ENCODE assay signal across 17 cellular contexts in the genomic region with DNA sequence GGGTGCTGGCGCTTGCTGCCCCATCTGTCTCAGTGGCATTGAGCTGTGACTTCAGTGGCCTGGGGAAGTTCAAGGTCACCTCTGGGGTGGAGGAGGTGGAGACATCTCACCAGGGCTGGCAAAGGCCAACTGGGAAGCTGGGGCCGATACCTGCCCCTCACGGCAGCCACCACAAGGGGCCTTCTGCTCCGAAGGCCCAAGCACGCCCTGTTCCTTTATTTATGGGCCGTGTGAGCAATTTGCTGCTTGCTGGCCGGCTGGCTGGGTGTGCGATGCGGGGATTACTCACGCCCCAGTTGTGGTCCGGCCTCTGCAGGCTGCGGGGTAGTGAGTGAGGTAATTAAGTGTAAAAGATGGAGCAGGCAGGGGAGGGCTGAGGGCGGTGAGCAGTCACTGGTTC. TPM values are rescaled to one million over a fixed set of nuclear protein-coding genes. Genes with fewer than 3 reads are reported as not detected.
DNase-seq lines count a peak whose midpoint lies in the region; TF ChIP-seq lines count a peak whose summit lies in the region.
"Had no signal": no experiment of that assay in that cellular context is flagged by ENCODE, and none has a peak within 500 bp of the region (broad histone marks: within the 10 kb centered on the region; RNA-seq: fewer than 3 reads in every experiment).

No MANE protein-coding gene starts in this region.

- H3K4me3 ChIP-seq in BE2C (ENCODE audit: low read depth, low read length) = no peak overlapping the region
- H3K4me3 ChIP-seq in CD8-positive, alpha-beta memory T cell (ENCODE audit: low read length) = no peak overlapping the region
- H3K4me3 ChIP-seq: SJSA1, stomach had no signal

- POLR2A ChIA-PET in CD8-positive, alpha-beta memory T cell (lab: Charles Lee) = no interaction called here

- H3K4me1 Mint-ChIP-seq in CD8-positive, alpha-beta memory T cell = no peaks in the 10 kb centered on the region

- H3K4me1 ChIP-seq in BE2C = no peaks in the 10 kb centered on the region
- no peaks in the 10 kb centered on the region for H3K4me1 ChIP-seq in CD8-positive, alpha-beta memory T cell (ENCODE audit: insufficient read depth, low read length)
- H3K4me1 ChIP-seq: SJSA1, stomach had no signal

- peaks cover 0 to 2% (median 0%) of the 10 kb centered on the region in 5 donors for H3K9me3 Mint-ChIP-seq in CD8-positive, alpha-beta memory T cell

- H3K27ac Mint-ChIP-seq in CD8-positive, alpha-beta memory T cell = no peak overlapping the region

- no peaks in the 10 kb centered on the region for H3K36me3 Mint-ChIP-seq in CD8-positive, alpha-beta memory T cell

- 0 out of 2 replicates have a peak, but pooled peaks have one; percentile 5 for TF ChIP-seq CTCF in BE2C (IDR thresholded peaks at IDR 0.05; ENCODE audit: low read depth, low read length)

- CTCF ChIA-PET in CD8-positive, alpha-beta memory T cell (lab: Charles Lee) = no interaction called here

- no peak overlapping the region for H3K27ac ChIP-seq in CD8-positive, alpha-beta memory T cell (ENCODE audit: low read depth, low read length)
- H3K27ac ChIP-seq: SJSA1, stomach had no signal

- H3K4me3 Mint-ChIP-seq in CD8-positive, alpha-beta memory T cell = no peak overlapping the region

- H3K27me3 Mint-ChIP-seq in CD8-positive, alpha-beta memory T cell = peaks cover 10 to 46% of the 10 kb centered on the region in 2 donors

- no peak for DNase-seq in BE2C
- DNase-seq in HCEC 1CT = peak; percentile 20
- peak; percentile 25 for DNase-seq in amniotic epithelial cell (ENCODE audit: low read depth)
- peak; percentile 1 for DNase-seq in kidney glomerular epithelial cell (lab: John Stamatoyannopoulos, UW)
- DNase-seq in CD8-positive, alpha-beta memory T cell = no peak
- no peak for DNase-seq in NK-92 (lab: John Stamatoyannopoulos, UW; ENCODE audit: unreplicated experiment)
- no peak for DNase-seq in germinal center (ENCODE audit: low spot score)
- no peak for DNase-seq in SHP77 treated with DMSO at 0.1 percent for 48 hours (lab: John Stamatoyannopoulos, UW)
- DNase-seq: activated CD4-positive, CD25-positive, alpha-beta regulatory T cell; activated T-cell treated with anti-CD3 and anti-CD28 coated beads for 4 hours; hippocampal formation; midbrain; MM.1S; NCI-H524 treated with DMSO at 0.1 percent for 48 hours; stomach had no signal

- no peaks in the 10 kb centered on the region for H3K36me3 ChIP-seq in BE2C
- H3K36me3 ChIP-seq in CD8-positive, alpha-beta memory T cell (ENCODE audit: insufficient read depth, low read length) = no peaks in the 10 kb centered on the region
- H3K36me3 ChIP-seq: SJSA1, stomach had no signal

- H3K9me3 ChIP-seq in BE2C = no peaks in the 10 kb centered on the region
- no peaks in the 10 kb centered on the region for H3K9me3 ChIP-seq in CD8-positive, alpha-beta memory T cell (ENCODE audit: low read length)
- H3K9me3 ChIP-seq: SJSA1 had no signal

- H3K27me3 ChIP-seq in BE2C = no peaks in the 10 kb centered on the region
- peaks cover 7% of the 10 kb centered on the region for H3K27me3 ChIP-seq in CD8-positive, alpha-beta memory T cell (ENCODE audit: insufficient read depth, low read length, poor library complexity, severe bottlenecking)

RNA-seq across cellular contexts. Expression of a gene that starts 13.2 kb away (rescaled TPM):
- polyA plus RNA-seq in BE2C (2012; ENCODE audit: insufficient read depth, insufficient read length, low read depth) = 11.2 TPM
- total RNA-seq in CD8-positive, alpha-beta memory T cell = not detected
- not detected for polyA plus RNA-seq in CD8-positive, alpha-beta memory T cell
- total RNA-seq: astrocyte, SJSA1, stomach had no signal
- polyA plus RNA-seq: stomach had no signal

RNA-seq across cellular contexts. Expression of a gene that starts 35.8 kb away (rescaled TPM):
- polyA plus RNA-seq in BE2C (2012; ENCODE audit: insufficient read depth, insufficient read length, low read depth) = 26.3 TPM
- 10 to 100 TPM; 25.9 to 26.3 TPM for total RNA-seq in CD8-positive, alpha-beta memory T cell
- 20.3 TPM for polyA plus RNA-seq in CD8-positive, alpha-beta memory T cell

Comparison
In these comparisons a context has a peak if more than half of its experiments do, and no peak if none do; other contexts are left out.
1. DNase-seq: peak in HCEC 1CT (single experiment), amniotic epithelial cell (single experiment) and kidney glomerular epithelial cell (single experiment); none in BE2C (single experiment), CD8-positive, alpha-beta memory T cell (0 of 5), NK-92 (single experiment), germinal center (single experiment) and SHP77 treated with DMSO at 0.1 percent for 48 hours (single experiment).